1 cellular context compared by ENCODE assay signal in genomic region chr3:9934993-9935392, GRCh38.
TF ChIP-seq lines count a peak whose summit lies in the region.

No MANE protein-coding gene starts in this region.

TF ChIP-seq in GM23338, 12 proteins besides CTCF, POLR2A, EP300 and RAD21 (continued from another document):
- TF ChIP-seq ZNF462 (CRISPR knock-in tag; IDR thresholded peaks at IDR 0.05), result no peak
- TF ChIP-seq POLR2AphosphoS5 (IDR thresholded peaks at IDR 0.05; ENCODE audit: low read depth), result no peak
- TF ChIP-seq EZH2 (IDR thresholded peaks at IDR 0.05; ENCODE audit: low read depth, unreplicated experiment), result no peak
- no peak for TF ChIP-seq REST (IDR thresholded peaks at IDR 0.05; ENCODE audit: unreplicated experiment)
- no peak for TF ChIP-seq JUNB (IDR thresholded peaks at IDR 0.05; ENCODE audit: unreplicated experiment)
- no peak for TF ChIP-seq EZH2phosphoT487 (IDR thresholded peaks at IDR 0.05; ENCODE audit: unreplicated experiment)
- TF ChIP-seq CREB1 (CRISPR knock-in tag; IDR thresholded peaks at IDR 0.05; ENCODE audit: low read depth), result no peak
- TF ChIP-seq ZNF114 (CRISPR knock-in tag; IDR thresholded peaks at IDR 0.05), result no peak
